2 cellular contexts compared by ENCODE assay signal in genomic region chr2:37357461-37358008, GRCh38.
TF ChIP-seq lines count a peak whose summit lies in the region.

No MANE protein-coding gene starts in this region.

TF ChIP-seq in GM23338, 12 proteins besides CTCF, POLR2A, EP300 and RAD21:
- TF ChIP-seq STAT1 (IDR thresholded peaks at IDR 0.05; ENCODE audit: unreplicated experiment) (no peak), EZH2phosphoT487 (IDR thresholded peaks at IDR 0.05; ENCODE audit: unreplicated experiment) (no peak), JUNB (IDR thresholded peaks at IDR 0.05; ENCODE audit: unreplicated experiment) (no peak), POLR2AphosphoS5 (IDR thresholded peaks at IDR 0.05; ENCODE audit: low read depth) (no peak), EZH2 (IDR thresholded peaks at IDR 0.05; ENCODE audit: low read depth, unreplicated experiment) (no peak), NANOG (IDR thresholded peaks at IDR 0.05; ENCODE audit: borderline replicate concordance) (no peak)
- TF ChIP-seq, protein P1, sequence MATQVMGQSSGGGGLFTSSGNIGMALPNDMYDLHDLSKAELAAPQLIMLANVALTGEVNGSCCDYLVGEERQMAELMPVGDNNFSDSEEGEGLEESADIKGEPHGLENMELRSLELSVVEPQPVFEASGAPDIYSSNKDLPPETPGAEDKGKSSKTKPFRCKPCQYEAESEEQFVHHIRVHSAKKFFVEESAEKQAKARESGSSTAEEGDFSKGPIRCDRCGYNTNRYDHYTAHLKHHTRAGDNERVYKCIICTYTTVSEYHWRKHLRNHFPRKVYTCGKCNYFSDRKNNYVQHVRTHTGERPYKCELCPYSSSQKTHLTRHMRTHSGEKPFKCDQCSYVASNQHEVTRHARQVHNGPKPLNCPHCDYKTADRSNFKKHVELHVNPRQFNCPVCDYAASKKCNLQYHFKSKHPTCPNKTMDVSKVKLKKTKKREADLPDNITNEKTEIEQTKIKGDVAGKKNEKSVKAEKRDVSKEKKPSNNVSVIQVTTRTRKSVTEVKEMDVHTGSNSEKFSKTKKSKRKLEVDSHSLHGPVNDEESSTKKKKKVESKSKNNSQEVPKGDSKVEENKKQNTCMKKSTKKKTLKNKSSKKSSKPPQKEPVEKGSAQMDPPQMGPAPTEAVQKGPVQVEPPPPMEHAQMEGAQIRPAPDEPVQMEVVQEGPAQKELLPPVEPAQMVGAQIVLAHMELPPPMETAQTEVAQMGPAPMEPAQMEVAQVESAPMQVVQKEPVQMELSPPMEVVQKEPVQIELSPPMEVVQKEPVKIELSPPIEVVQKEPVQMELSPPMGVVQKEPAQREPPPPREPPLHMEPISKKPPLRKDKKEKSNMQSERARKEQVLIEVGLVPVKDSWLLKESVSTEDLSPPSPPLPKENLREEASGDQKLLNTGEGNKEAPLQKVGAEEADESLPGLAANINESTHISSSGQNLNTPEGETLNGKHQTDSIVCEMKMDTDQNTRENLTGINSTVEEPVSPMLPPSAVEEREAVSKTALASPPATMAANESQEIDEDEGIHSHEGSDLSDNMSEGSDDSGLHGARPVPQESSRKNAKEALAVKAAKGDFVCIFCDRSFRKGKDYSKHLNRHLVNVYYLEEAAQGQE (IDR thresholded peaks at IDR 0.05; ENCODE audit: unreplicated experiment): no peak

TF ChIP-seq in neural cell, 6 proteins besides CTCF, POLR2A, EP300 and RAD21:
- no peak for TF ChIP-seq SMC3 (conservative IDR thresholded peaks at IDR 0.05; ENCODE audit: poor library complexity)
- no peak for TF ChIP-seq TAF1 (IDR thresholded peaks at IDR 0.05; ENCODE audit: low read depth)
- peak; percentile 62 for TF ChIP-seq POLR2AphosphoS5 (IDR thresholded peaks at IDR 0.05)
- TF ChIP-seq, protein P1 (IDR thresholded peaks at IDR 0.05; ENCODE audit: borderline replicate concordance): no peak
